8 cellular contexts compared by ENCODE assay signal in the genomic region with DNA sequence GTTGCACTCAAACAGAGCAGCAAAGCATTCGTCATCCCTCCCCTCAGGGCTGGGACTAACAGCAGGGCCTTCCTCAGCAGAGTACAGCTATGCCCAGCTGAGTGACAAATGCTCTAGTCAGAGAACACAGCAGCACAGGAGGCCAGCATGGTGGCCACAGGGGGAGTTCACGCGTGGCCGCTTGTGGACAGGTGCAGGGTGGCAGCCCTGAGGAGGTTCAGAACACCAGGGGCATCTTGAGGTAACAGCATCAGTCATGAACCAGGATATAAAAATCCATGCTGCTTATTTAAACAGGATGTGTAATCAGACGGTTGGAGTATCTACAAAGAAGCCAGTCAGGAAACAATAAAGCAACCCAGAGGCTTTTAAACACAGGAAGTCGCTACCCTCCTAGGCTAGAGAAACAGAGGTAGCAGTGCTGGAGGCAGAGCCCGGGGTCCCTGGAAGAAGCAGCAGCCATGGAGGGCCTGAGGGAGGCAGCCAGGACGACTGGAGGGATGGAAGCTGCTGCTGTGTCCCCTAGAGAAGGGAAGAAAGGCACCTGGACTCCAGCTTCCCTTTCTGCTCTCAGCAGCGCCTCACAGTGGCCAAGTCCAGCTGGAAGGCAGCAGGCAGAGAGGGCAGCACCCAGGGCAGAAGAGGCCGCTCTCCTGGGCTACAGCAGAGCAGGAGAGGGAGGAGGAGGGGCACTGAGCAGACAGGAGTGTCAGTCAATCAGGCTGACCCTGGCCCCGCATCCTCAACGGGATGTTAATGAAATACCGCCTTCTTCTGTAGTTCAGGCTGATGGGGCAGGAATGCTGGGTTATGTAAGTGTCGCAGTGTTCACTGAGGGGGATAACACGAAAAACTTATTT.
DNase-seq lines count a peak whose midpoint lies in the region; ATAC-seq and TF ChIP-seq lines count a peak whose summit lies in the region.

No MANE protein-coding gene starts in this region.

- no peak for TF ChIP-seq CTCF in CD4-positive, alpha-beta T cell (IDR thresholded peaks at IDR 0.05)

- peak overlapping the region; percentile 90 for H3K4me3 Mint-ChIP-seq in CD4-positive, alpha-beta T cell

- POLR2A ChIA-PET in CD4-positive, alpha-beta T cell (lab: Charles Lee): no interaction called here

- peaks cover 81% of the 10 kb centered on the region for H3K4me1 Mint-ChIP-seq in CD4-positive, alpha-beta T cell (ENCODE audit: low read depth)

- no peak overlapping the region for H3K4me3 ChIP-seq in HAP-1

- peaks cover 13% of the 10 kb centered on the region for H3K4me1 ChIP-seq in HAP-1

- H3K9me3 Mint-ChIP-seq in CD4-positive, alpha-beta T cell: peaks cover 2% of the 10 kb centered on the region

- in situ Hi-C loops in HAP-1 (cut with MboI; ENCODE audit: low sequenced_read_pairs): no loop called here

- H3K27ac ChIP-seq in CD4-positive, alpha-beta T cell (ENCODE audit: low read depth, low read length): peak overlapping the region; percentile 95

- intact Hi-C loops in CD4-positive, alpha-beta T cell (cut with DNase I, micrococcal nuclease): loop anchor here in 1 of 2 experiments (5.0 kb wide), 1 partner anchor 202 kb away; a partner anchor contains a TSS
- intact Hi-C loops in left ventricle myocardium superior (cut with micrococcal nuclease): no loop called here

- ATAC-seq in CD4-positive, alpha-beta T cell (ENCODE audit: poor library complexity): peak; percentile 59
- ATAC-seq in left ventricle myocardium superior: no peak
- ATAC-seq in HG03521 (IDR thresholded peaks at IDR 0.05; ENCODE audit: unreplicated experiment): no peak
- ATAC-seq in GM21737 (IDR thresholded peaks at IDR 0.05; ENCODE audit: unreplicated experiment): no peak

- H3K27me3 ChIP-seq in CD4-positive, alpha-beta T cell (ENCODE audit: control insufficient read depth, insufficient read depth, low read length): no peaks in the 10 kb centered on the region
- no peaks in the 10 kb centered on the region for H3K27me3 ChIP-seq in HAP-1 (ENCODE audit: low read depth)

- H3K36me3 ChIP-seq in HAP-1 (replicated peaks): no peaks in the 10 kb centered on the region

- H3K36me3 Mint-ChIP-seq in CD4-positive, alpha-beta T cell (ENCODE audit: low read depth): peaks cover 19% of the 10 kb centered on the region

- CTCF ChIA-PET in CD4-positive, alpha-beta T cell (lab: Charles Lee): interaction anchor here (0.8 to 1.7 kb wide), 8 partner anchors 8 to 444 kb away, joined by 3 to 14 read pairs (median 4); no protein-coding TSS in a partner anchor

- H3K9me3 ChIP-seq in CD4-positive, alpha-beta T cell (ENCODE audit: control insufficient read depth, low read length): no peaks in the 10 kb centered on the region
- peaks cover 3% of the 10 kb centered on the region; the same call in 1 of the 2 replicates for H3K9me3 ChIP-seq in HAP-1

- H3K27ac Mint-ChIP-seq in CD4-positive, alpha-beta T cell: peak overlapping the region; percentile 99

- DNase-seq in CD4-positive, alpha-beta T cell: peak in 6 of 10 experiments; percentile 43 to 76 (median 60)
- DNase-seq in HAP-1 (ENCODE audit: low spot score in 2 of 2): peak; percentile 15 to 78
- peak; percentile 20 for DNase-seq in RPMI8226
- peak; percentile 16 for DNase-seq in activated gamma-delta T cell treated with Interleukin-2 at 50 U/mL for 16 hours
- DNase-seq in left ventricle myocardium superior: peak; percentile 75
- peak in 3 of 4 experiments; percentile 52 to 75 (median 61) for DNase-seq in stimulated activated CD4-positive, alpha-beta T cell treated with anti-CD3 and anti-CD28 coated beads, Interleukin-1b, Interleukin-23, amount 100 ng/mL, for 24 hours (ENCODE audit: low read depth in 4 of 4, low spot score in 1 of 4)

- no peaks in the 10 kb centered on the region for H3K27me3 Mint-ChIP-seq in CD4-positive, alpha-beta T cell

Comparison
In these comparisons a context has a peak if more than half of its experiments do, and no peak if none do; other contexts are left out.
1. DNase-seq: peak in every context shown above with its lines; median percentile 75 in left ventricle myocardium superior; 61 in stimulated activated CD4-positive, alpha-beta T cell treated with anti-CD3 and anti-CD28 coated beads, Interleukin-1b, Interleukin-23, amount 100 ng/mL, for 24 hours; 60 in CD4-positive, alpha-beta T cell; 46 in HAP-1; 20 in RPMI8226; 16 in activated gamma-delta T cell treated with Interleukin-2 at 50 U/mL for 16 hours.